In genomic region chr14:24392327-24393098, GRCh38 we compare ENCODE assay signal across 13 cellular contexts. TPM values are rescaled to one million over a fixed set of nuclear protein-coding genes. Genes with fewer than 3 reads are reported as not detected.
A peak's percentile ranks its signal among the peaks of the same experiment; 100 is the strongest.
DNase-seq lines count a peak whose midpoint lies in the region; ATAC-seq, FAIRE-seq and TF ChIP-seq lines count a peak whose summit lies in the region.
"Had no signal": no experiment of that assay in that cellular context is flagged by ENCODE, and none has a peak within 500 bp of the region (broad histone marks: within the 10 kb centered on the region; RNA-seq: fewer than 3 reads in every experiment).

No MANE protein-coding gene starts in this region.

- peaks cover 31% of the 10 kb centered on the region for H3K4me1 Mint-ChIP-seq in GM23338
- no peaks in the 10 kb centered on the region for H3K4me1 Mint-ChIP-seq in activated T-cell treated with anti-CD3 and anti-CD28 coated beads, Interleukin-2, amount 50 U/mL, for 72 hours (ENCODE audit: low read depth)

- 45 to 48% methylated on average over 8 of the region's 8 CpGs for WGBS in pancreas, 2 donors

- H3K9me3 Mint-ChIP-seq in GM23338, result no peaks in the 10 kb centered on the region
- H3K9me3 Mint-ChIP-seq in activated T-cell treated with anti-CD3 and anti-CD28 coated beads, Interleukin-2, amount 50 U/mL, for 72 hours, result no peaks in the 10 kb centered on the region
- H3K9me3 Mint-ChIP-seq: stimulated activated naive CD8-positive, alpha-beta T cell treated with anti-CD3 and anti-CD28 coated beads, Interleukin-15, Interleukin-2, amounts not matched to agents 100 ng/mL and 50 ng/mL, for 24 hours had no signal

- 0 out of 2 replicates have a peak, but pooled peaks cover 4% of the 10 kb centered on the region for H3F3A ChIP-seq in GM23338 (replicated peaks; ENCODE audit: low read depth)

- no peak overlapping the region for H3K27ac Mint-ChIP-seq in GM23338
- H3K27ac Mint-ChIP-seq in activated T-cell treated with anti-CD3 and anti-CD28 coated beads, Interleukin-2, amount 50 U/mL, for 72 hours, result no peak overlapping the region
- H3K27ac Mint-ChIP-seq: IgD-negative memory B cell; stimulated activated naive CD8-positive, alpha-beta T cell treated with anti-CD3 and anti-CD28 coated beads, Interleukin-15, Interleukin-2, amounts not matched to agents 100 ng/mL and 50 ng/mL, for 24 hours had no signal

- intact Hi-C loops in pancreas (cut with DNase I), result no loop called here

- peak; percentile 36 to 38 for TF ChIP-seq CTCF in GM23338 (conservative IDR thresholded peaks at IDR 0.05; ENCODE audit: low read depth in 2 of 2)
- TF ChIP-seq CTCF in pancreas (IDR thresholded peaks at IDR 0.05), result no peak

- no peak overlapping the region; the same call in 2 of the 3 replicates for H3K4me3 Mint-ChIP-seq in GM23338
- no peak overlapping the region for H3K4me3 Mint-ChIP-seq in activated T-cell treated with anti-CD3 and anti-CD28 coated beads, Interleukin-2, amount 50 U/mL, for 72 hours
- H3K4me3 Mint-ChIP-seq: IgD-negative memory B cell; stimulated activated naive CD8-positive, alpha-beta T cell treated with anti-CD3 and anti-CD28 coated beads, Interleukin-15, Interleukin-2, amounts not matched to agents 100 ng/mL and 50 ng/mL, for 24 hours had no signal

- H3K27ac ChIP-seq in GM23338 (ENCODE audit: low read depth) (no peak overlapping the region), pancreas (peak overlapping the region in 1 of 4 donors; percentile 25)

- no peak overlapping the region for H3K4me3 ChIP-seq in GM23338
- no peak overlapping the region for H3K4me3 ChIP-seq in pancreas

- peaks cover 7% of the 10 kb centered on the region; the same call in 1 of the 2 replicates for H3K27me3 ChIP-seq in GM23338 (ENCODE audit: insufficient read depth)
- H3K27me3 ChIP-seq in pancreas, result no peaks in the 10 kb centered on the region

- FAIRE-seq in pancreas (lab: Jason Lieb, UNC), result no peak

- peak; percentile 45 for DNase-seq in GM23338 (ENCODE audit: low spot score)
- DNase-seq in NCI-H345 (lab: John Stamatoyannopoulos, UW), result peak; percentile 41
- peak; percentile 60 for DNase-seq in dermis blood vessel endothelial cell
- DNase-seq in pancreas, result no peak
- no peak for DNase-seq in stimulated activated CD4-positive, alpha-beta T cell treated with anti-CD3 and anti-CD28 coated beads, Interleukin-1b, Interleukin-23, amount 100 ng/mL, for 48 hours
- no peak for DNase-seq in stimulated activated CD4-positive, alpha-beta T cell treated with anti-CD3 and anti-CD28 coated beads, Interleukin-12 subunit alpha, Interleukin-12 subunit beta, amount 100 ng/mL, for 4 hours
- DNase-seq in activated T-cell treated with anti-CD3 and anti-CD28 coated beads, Interleukin-2, amount 50 U/mL, for 72 hours, result no peak
- DNase-seq: activated naive CD4-positive, alpha-beta T cell treated with Interleukin-2 at 50 U/mL for 16 hours; GOT3 had no signal

- H3K9me3 ChIP-seq in pancreas, result no peaks in the 10 kb centered on the region

- H3K79me2 ChIP-seq in GM23338 (replicated peaks; ENCODE audit: insufficient read depth), result no peaks in the 10 kb centered on the region

- H2AFZ ChIP-seq in GM23338, result 0 out of 2 replicates have a peak overlapping the region, but pooled peaks have one; percentile 19

- no peaks in the 10 kb centered on the region for H3K9me2 ChIP-seq in GM23338 (ENCODE audit: insufficient read depth)

- peak; percentile 74 for ATAC-seq in GM23338
- ATAC-seq in pancreas, result peak; percentile 45 to 80 (median 71)
- no peak for ATAC-seq in GM19467 (IDR thresholded peaks at IDR 0.05; ENCODE audit: unreplicated experiment)
- no peak for ATAC-seq in activated T-cell treated with anti-CD3 and anti-CD28 coated beads, Interleukin-2, amount 50 U/mL, for 72 hours (replicated peaks in 1 of 2)

- H3K36me3 ChIP-seq in GM23338 (ENCODE audit: insufficient read depth), result no peaks in the 10 kb centered on the region
- H3K36me3 ChIP-seq in pancreas, result no peaks in the 10 kb centered on the region

- no peaks in the 10 kb centered on the region for H3K36me3 Mint-ChIP-seq in GM23338 (ENCODE audit: low read depth)
- H3K36me3 Mint-ChIP-seq in activated T-cell treated with anti-CD3 and anti-CD28 coated beads, Interleukin-2, amount 50 U/mL, for 72 hours (ENCODE audit: insufficient read depth in 2 of 2), result no peaks in the 10 kb centered on the region
- H3K36me3 Mint-ChIP-seq: IgD-negative memory B cell had no signal

- H4K20me1 ChIP-seq in GM23338 (replicated peaks; ENCODE audit: insufficient read depth), result no peaks in the 10 kb centered on the region; the same call in 1 of the 2 replicates

- peak overlapping the region; percentile 65 for H3K4me2 ChIP-seq in GM23338

- peaks cover 7% of the 10 kb centered on the region for H3K27me3 Mint-ChIP-seq in GM23338 (ENCODE audit: insufficient read depth, low read depth, poor library complexity)
- H3K27me3 Mint-ChIP-seq in activated T-cell treated with anti-CD3 and anti-CD28 coated beads, Interleukin-2, amount 50 U/mL, for 72 hours (ENCODE audit: low read depth), result peaks cover 11% of the 10 kb centered on the region

- H3K4me1 ChIP-seq in GM23338 (ENCODE audit: insufficient read depth), result peaks cover 16% of the 10 kb centered on the region; the same call in 1 of the 2 replicates
- H3K4me1 ChIP-seq in pancreas, result peaks cover 0 to 5% (median 0%) of the 10 kb centered on the region in 3 donors

TF ChIP-seq in GM23338, 12 proteins besides CTCF, POLR2A, EP300 and RAD21 (continues in another document):
- TF ChIP-seq NANOG (IDR thresholded peaks at IDR 0.05; ENCODE audit: borderline replicate concordance) (no peak), EZH2phosphoT487 (IDR thresholded peaks at IDR 0.05; ENCODE audit: unreplicated experiment) (no peak), STAT1 (IDR thresholded peaks at IDR 0.05; ENCODE audit: unreplicated experiment) (no peak), POLR2AphosphoS5 (IDR thresholded peaks at IDR 0.05; ENCODE audit: low read depth) (no peak), ETS1 (IDR thresholded peaks at IDR 0.05) (no peak), ZNF331 (CRISPR knock-in tag; IDR thresholded peaks at IDR 0.05; ENCODE audit: low read depth) (no peak)

RNA-seq across cellular contexts. Expression of gene NYNRIN, which starts 6.3 kb away (rescaled TPM):
- total RNA-seq in GM23338 (2014; rRNA removed; shearing (Covaris generic)), result 17.5 and 20.0 TPM in 2 replicates
- 3.1 TPM in 2 replicates for polyA plus RNA-seq in GM23338 (2016; fragmentation: Nextera tagmentation; extraction: Ambion mirVana)
- total RNA-seq in dermis blood vessel endothelial cell, result 12.6 and 17.0 TPM in 2 replicates
- total RNA-seq in pancreas, result 1 to 10 TPM; 2.1 to 9.0 (median 4.3) TPM
- 1 to 10 TPM; 2.7 to 5.6 TPM for polyA plus RNA-seq in pancreas
- total RNA-seq in activated T-cell treated with anti-CD3 and anti-CD28 coated beads, Interleukin-2, amount 50 U/mL, for 72 hours, result under 1 TPM; 0.09 to 0.14 TPM
- polyA plus RNA-seq: IgD-negative memory B cell had no signal

RNA-seq across cellular contexts. Expression of gene NFATC4, which starts 24.5 kb away (rescaled TPM):
- 20.7 and 26.6 TPM in 2 replicates for total RNA-seq in GM23338 (2014; rRNA removed; shearing (Covaris generic))
- polyA plus RNA-seq in GM23338 (2016; fragmentation: Nextera tagmentation; extraction: Ambion mirVana) (16.7 and 20.9 TPM in 2 replicates), pancreas (10 to 100 TPM; 77.0 to 97.9 TPM)
- total RNA-seq in dermis blood vessel endothelial cell (8.8 and 11.1 TPM in 2 replicates), pancreas (10 to 100 TPM in 3 of 6 donors, 1 to 10 TPM in 3; 3.3 to 27.5 (median 10.5) TPM)
- 10 to 100 TPM in 1 of 2 donors, 1 to 10 TPM in 1; 2.6 to 11.3 TPM for total RNA-seq in activated T-cell treated with anti-CD3 and anti-CD28 coated beads, Interleukin-2, amount 50 U/mL, for 72 hours
- total RNA-seq: T-helper 1 cell treated with Interleukin-12 subunit alpha and Interleukin-12 subunit beta and Interleukin-4 antibody, amounts not matched to agents 30 ng/mL and 1 ng/mL, for 36 hours had no signal

RNA-seq across cellular contexts. Expression of gene CBLN3, which starts 37.0 kb away (rescaled TPM):
- 0.07 TPM in 1 of 2 replicates, not detected in the other for total RNA-seq in GM23338 (2014; rRNA removed; shearing (Covaris generic))
- polyA plus RNA-seq in GM23338 (2016; fragmentation: Nextera tagmentation; extraction: Ambion mirVana) (0.19 and 0.23 TPM in 2 replicates), pancreas (1 to 10 TPM in 1 of 2 donors, under 1 TPM in 1; 0.91 to 1.4 TPM)
- total RNA-seq in dermis blood vessel endothelial cell (0.84 and 1.0 TPM in 2 replicates), pancreas (1 to 10 TPM in 1 of 6 donors, under 1 TPM in 5; 0.47 to 5.6 (median 0.75) TPM)
- 10 to 100 TPM; 15.7 to 30.7 TPM for total RNA-seq in activated T-cell treated with anti-CD3 and anti-CD28 coated beads, Interleukin-2, amount 50 U/mL, for 72 hours

RNA-seq across cellular contexts. Expression of gene KHNYN, which starts 37.2 kb away (rescaled TPM):
- total RNA-seq in GM23338 (2014; rRNA removed; shearing (Covaris generic)), result 21.9 and 28.1 TPM in 2 replicates
- polyA plus RNA-seq in GM23338 (2016; fragmentation: Nextera tagmentation; extraction: Ambion mirVana) (2.1 and 2.7 TPM in 2 replicates), pancreas (10 to 100 TPM; 21.8 to 26.9 TPM)
- total RNA-seq in dermis blood vessel endothelial cell (55.5 and 67.0 TPM in 2 replicates), pancreas (10 to 100 TPM; 25.4 to 42.9 (median 27.9) TPM)
- total RNA-seq in activated T-cell treated with anti-CD3 and anti-CD28 coated beads, Interleukin-2, amount 50 U/mL, for 72 hours, result 100 to 1,000 TPM; 114 to 126 TPM

RNA-seq across cellular contexts. Expression of gene SDR39U1, which starts 50.1 kb away (rescaled TPM):
- total RNA-seq in GM23338 (2014; rRNA removed; shearing (Covaris generic)), result 9.0 and 22.9 TPM in 2 replicates
- polyA plus RNA-seq in GM23338 (2016; fragmentation: Nextera tagmentation; extraction: Ambion mirVana), result 60.6 and 66.5 TPM in 2 replicates
- total RNA-seq in dermis blood vessel endothelial cell, result 9.3 and 79.1 TPM in 2 replicates
- 10 to 100 TPM; 22.0 to 33.8 (median 28.9) TPM for total RNA-seq in pancreas
- 100 to 1,000 TPM in 1 of 2 donors, 10 to 100 TPM in 1; 86.1 to 124 TPM for polyA plus RNA-seq in pancreas
- total RNA-seq in activated T-cell treated with anti-CD3 and anti-CD28 coated beads, Interleukin-2, amount 50 U/mL, for 72 hours, result 10 to 100 TPM; 38.5 to 44.8 TPM

Comparison
In these comparisons a context has a peak if more than half of its experiments do, and no peak if none do; other contexts are left out.
1. ATAC-seq: peak in GM23338 (single experiment) and pancreas (4 of 4); none in GM19467 (single experiment) and activated T-cell treated with anti-CD3 and anti-CD28 coated beads, Interleukin-2, amount 50 U/mL, for 72 hours (0 of 2).
2. DNase-seq: peak in GM23338 (single experiment), NCI-H345 (single experiment) and dermis blood vessel endothelial cell (single experiment); none in pancreas (0 of 6), stimulated activated CD4-positive, alpha-beta T cell treated with anti-CD3 and anti-CD28 coated beads, Interleukin-1b, Interleukin-23, amount 100 ng/mL, for 48 hours (single experiment), stimulated activated CD4-positive, alpha-beta T cell treated with anti-CD3 and anti-CD28 coated beads, Interleukin-12 subunit alpha, Interleukin-12 subunit beta, amount 100 ng/mL, for 4 hours (single experiment) and activated T-cell treated with anti-CD3 and anti-CD28 coated beads, Interleukin-2, amount 50 U/mL, for 72 hours (0 of 2).
3. CTCF ChIP-seq: peak in GM23338 (2 of 2); none in pancreas (0 of 4).